Comparison of ENCODE assay signal across 2 cellular contexts in the genomic region with DNA sequence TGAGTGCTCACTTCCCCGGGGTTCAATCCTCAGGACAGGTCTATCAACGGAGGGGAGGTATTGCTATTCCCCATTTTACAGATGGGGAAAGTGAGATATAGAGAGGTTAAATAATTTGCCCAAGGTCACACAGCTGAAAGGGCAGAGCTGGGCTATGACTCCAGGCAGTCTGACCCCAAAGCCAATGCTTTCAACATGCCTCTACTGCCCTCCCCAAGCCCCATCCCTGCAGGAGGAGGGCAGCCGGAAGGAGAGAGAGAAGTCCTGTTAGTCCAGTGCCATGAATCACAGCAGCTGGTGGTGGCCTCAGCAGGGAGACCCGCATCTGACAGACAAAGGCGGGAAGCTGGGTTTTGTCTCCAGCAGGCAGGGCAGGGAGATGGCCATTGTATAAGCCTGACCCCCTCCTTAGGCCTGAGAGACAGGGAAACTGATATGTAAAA.
TF ChIP-seq lines count a peak whose summit lies in the region.

No MANE protein-coding gene starts in this region.

TF ChIP-seq in SK-N-SH, 30 proteins besides CTCF, POLR2A, EP300 and RAD21 (continued from another document):
- no peak for TF ChIP-seq TCF12 (IDR thresholded peaks at IDR 0.05)
- TF ChIP-seq MXI1 (IDR thresholded peaks at IDR 0.05; ENCODE audit: low read depth, low read length), result no peak
- TF ChIP-seq FOXJ3 (CRISPR knock-in tag; IDR thresholded peaks at IDR 0.05), result no peak

TF ChIP-seq in SK-N-SH treated with all-trans-retinoic acid at 6 μM for 48 hours, 23 proteins besides CTCF, POLR2A, EP300 and RAD21 (continued from another document):
- no peak for TF ChIP-seq ZNF565 (CRISPR knock-in tag; conservative IDR thresholded peaks at IDR 0.05; ENCODE audit: low read depth)
- TF ChIP-seq ZC3H10 (CRISPR knock-in tag; IDR thresholded peaks at IDR 0.05), result no peak
- no peak for TF ChIP-seq SNAI2 (CRISPR knock-in tag; IDR thresholded peaks at IDR 0.05)
- TF ChIP-seq GLIS3 (CRISPR knock-in tag; IDR thresholded peaks at IDR 0.05), result no peak
- TF ChIP-seq, protein P1, sequence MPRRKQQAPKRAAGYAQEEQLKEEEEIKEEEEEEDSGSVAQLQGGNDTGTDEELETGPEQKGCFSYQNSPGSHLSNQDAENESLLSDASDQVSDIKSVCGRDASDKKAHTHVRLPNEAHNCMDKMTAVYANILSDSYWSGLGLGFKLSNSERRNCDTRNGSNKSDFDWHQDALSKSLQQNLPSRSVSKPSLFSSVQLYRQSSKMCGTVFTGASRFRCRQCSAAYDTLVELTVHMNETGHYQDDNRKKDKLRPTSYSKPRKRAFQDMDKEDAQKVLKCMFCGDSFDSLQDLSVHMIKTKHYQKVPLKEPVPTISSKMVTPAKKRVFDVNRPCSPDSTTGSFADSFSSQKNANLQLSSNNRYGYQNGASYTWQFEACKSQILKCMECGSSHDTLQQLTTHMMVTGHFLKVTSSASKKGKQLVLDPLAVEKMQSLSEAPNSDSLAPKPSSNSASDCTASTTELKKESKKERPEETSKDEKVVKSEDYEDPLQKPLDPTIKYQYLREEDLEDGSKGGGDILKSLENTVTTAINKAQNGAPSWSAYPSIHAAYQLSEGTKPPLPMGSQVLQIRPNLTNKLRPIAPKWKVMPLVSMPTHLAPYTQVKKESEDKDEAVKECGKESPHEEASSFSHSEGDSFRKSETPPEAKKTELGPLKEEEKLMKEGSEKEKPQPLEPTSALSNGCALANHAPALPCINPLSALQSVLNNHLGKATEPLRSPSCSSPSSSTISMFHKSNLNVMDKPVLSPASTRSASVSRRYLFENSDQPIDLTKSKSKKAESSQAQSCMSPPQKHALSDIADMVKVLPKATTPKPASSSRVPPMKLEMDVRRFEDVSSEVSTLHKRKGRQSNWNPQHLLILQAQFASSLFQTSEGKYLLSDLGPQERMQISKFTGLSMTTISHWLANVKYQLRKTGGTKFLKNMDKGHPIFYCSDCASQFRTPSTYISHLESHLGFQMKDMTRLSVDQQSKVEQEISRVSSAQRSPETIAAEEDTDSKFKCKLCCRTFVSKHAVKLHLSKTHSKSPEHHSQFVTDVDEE (CRISPR knock-in tag; IDR thresholded peaks at IDR 0.05), result no peak
- TF ChIP-seq ARNTL (CRISPR knock-in tag; IDR thresholded peaks at IDR 0.05; ENCODE audit: borderline replicate concordance, low read depth), result no peak
